10 cellular contexts compared by ENCODE assay signal in the genomic region with DNA sequence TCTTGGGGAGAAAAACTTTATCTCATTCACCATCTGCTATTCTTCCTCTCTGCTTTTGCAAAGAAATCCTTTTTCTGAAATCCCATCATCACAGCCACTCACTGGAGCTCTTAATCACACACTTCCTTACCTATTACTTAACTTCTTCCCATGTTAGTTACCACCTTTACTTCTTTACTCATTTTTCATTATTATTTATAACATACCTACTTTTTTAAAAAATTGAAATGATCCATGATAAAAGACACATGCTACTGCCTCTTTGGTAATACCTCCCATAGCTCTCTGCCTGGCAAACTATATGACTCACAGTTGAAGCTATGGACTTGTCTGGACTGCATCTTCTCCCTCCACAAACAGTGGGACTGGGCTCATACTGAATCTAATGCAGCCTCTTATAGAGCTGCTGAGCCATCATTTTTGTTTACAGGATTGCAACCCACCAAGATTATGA.
DNase-seq lines count a peak whose midpoint lies in the region; ATAC-seq, FAIRE-seq and TF ChIP-seq lines count a peak whose summit lies in the region.
"Had no signal": no experiment of that assay in that cellular context is flagged by ENCODE, and none has a peak within 500 bp of the region (broad histone marks: within the 10 kb centered on the region; RNA-seq: fewer than 3 reads in every experiment).

No MANE protein-coding gene starts in this region.

- ATAC-seq in GM21576 (IDR thresholded peaks at IDR 0.05; ENCODE audit: unreplicated experiment) (peak; percentile 50), HG03280 (IDR thresholded peaks at IDR 0.05; ENCODE audit: unreplicated experiment) (no peak)

- in situ Hi-C loops in GM13977 (cut with MboI; ENCODE audit: low pct_unique_long_range_greater_than_20kb, low sequenced_read_pairs, unreplicated experiment): no loop called here

- no peak overlapping the region for H3K4me3 ChIP-seq in fibroblast of villous mesenchyme (ENCODE audit: low read depth, low read length)

- peak; percentile 91 for FAIRE-seq in RCC 7860 (lab: Jason Lieb, UNC)
- FAIRE-seq: colon had no signal

- TF ChIP-seq CTCF in fibroblast of villous mesenchyme (IDR thresholded peaks at IDR 0.05; ENCODE audit: insufficient read depth, low read depth, low read length): no peak
- TF ChIP-seq CTCF in GM13977 (IDR thresholded peaks at IDR 0.05; ENCODE audit: extremely low read depth, insufficient read depth, missing control alignments): no peak

- DNase-seq in AG08396 (ENCODE audit: low spot score): peak; percentile 14
- DNase-seq in RCC 7860 (ENCODE audit: low spot score): peak; percentile 75
- DNase-seq in fibroblast of villous mesenchyme (ENCODE audit: low read depth): peak; percentile 90
- DNase-seq in GM13977 (ENCODE audit: low spot score): no peak
- no peak for DNase-seq in NCI-H2029 (lab: John Stamatoyannopoulos, UW)
- no peak for DNase-seq in SKM-1 treated with dmso at 0.1 percent for 144 hours (lab: John Stamatoyannopoulos, UW; ENCODE audit: unreplicated experiment)
- DNase-seq: NK-92 treated with Interleukin-12 subunit alpha and Interleukin-12 subunit beta, amount 100 ng/mL, for 24 hours had no signal

Comparison
In these comparisons a context has a peak if more than half of its experiments do, and no peak if none do; other contexts are left out.
1. DNase-seq: peak in AG08396 (single experiment), RCC 7860 (single experiment) and fibroblast of villous mesenchyme (single experiment); none in GM13977 (single experiment), NCI-H2029 (single experiment) and SKM-1 treated with dmso at 0.1 percent for 144 hours (single experiment).